In the genomic region with DNA sequence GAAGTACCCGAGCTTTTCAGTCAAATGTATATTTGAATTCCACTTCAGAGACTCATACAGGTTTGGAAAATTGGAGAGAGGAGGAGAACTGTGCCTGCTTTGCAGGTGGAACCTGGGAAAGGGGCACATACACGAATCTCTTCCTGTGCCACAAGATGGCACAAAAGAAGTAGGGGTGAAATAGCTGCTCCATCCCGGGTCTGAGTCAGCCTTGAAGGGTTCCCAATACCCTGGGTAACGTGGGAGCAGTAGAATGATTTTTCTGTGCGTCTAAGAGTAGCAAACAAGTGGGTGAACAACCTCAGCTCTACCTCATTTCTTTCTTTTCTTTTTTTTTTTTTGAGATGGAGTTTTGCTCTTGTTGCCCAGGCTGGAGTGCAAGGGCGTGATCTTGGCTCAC, we compare ENCODE assay signal across 28 cellular contexts.
"Had no signal": no experiment of that assay in that cellular context is flagged by ENCODE, and none has a peak within 500 bp of the region (broad histone marks: within the 10 kb centered on the region; RNA-seq: fewer than 3 reads in every experiment).

No MANE protein-coding gene starts in this region.

- H3K4me2 ChIP-seq: hepatocyte, neural progenitor cell, smooth muscle cell had no signal

- H3K36me3 Mint-ChIP-seq: naive thymus-derived CD4-positive, alpha-beta T cell; neural progenitor cell had no signal

- H3K36me3 ChIP-seq: colonic mucosa, gastrocnemius medialis, heart left ventricle, left lung, neural progenitor cell, right atrium auricular region, suprapubic skin, transverse colon, vagina had no signal

- H3K4me1 Mint-ChIP-seq: naive thymus-derived CD4-positive, alpha-beta T cell; stimulated activated naive CD8-positive, alpha-beta T cell treated with anti-CD3 and anti-CD28 coated beads, Interleukin-15, amount 100 ng/mL, for 72 hours had no signal

- H3K9ac ChIP-seq: neural progenitor cell, parathyroid adenoma had no signal

- H3K4me3 ChIP-seq: colonic mucosa, gastrocnemius medialis, heart left ventricle, hepatocyte, left lung, neural progenitor cell, right atrium auricular region, smooth muscle cell, suprapubic skin, transverse colon, vagina had no signal

- DNase-seq: colonic mucosa; dermis blood vessel endothelial cell; foreskin fibroblast; gastrocnemius medialis; heart left ventricle; left cardiac atrium; left lung; mesendoderm; midbrain; naive thymus-derived CD4-positive, alpha-beta T cell; stimulated activated CD4-positive, alpha-beta T cell treated with anti-CD3 and anti-CD28 coated beads, Interleukin-12 subunit alpha, Interleukin-12 subunit beta, amount 100 ng/mL, for 4 hours; stimulated activated CD4-positive, alpha-beta T cell treated with anti-CD3 and anti-CD28 coated beads, Interleukin-1b, Interleukin-23, amount 100 ng/mL, for 48 hours; stimulated activated CD4-positive, alpha-beta T cell treated with anti-CD3 and anti-CD28 coated beads, Interleukin-4, amount 100 ng/mL, for 1 hour; stimulated activated CD8-positive, alpha-beta memory T cell treated with anti-CD3 and anti-CD28 coated beads, Interleukin-4, amount 100 ng/mL, for 48 hours; stimulated activated naive CD4-positive, alpha-beta T cell; stimulated activated naive CD8-positive, alpha-beta T cell treated with anti-CD3 and anti-CD28 coated beads, Interleukin-15, amount 100 ng/mL, for 72 hours; transverse colon had no signal

- H3K79me2 ChIP-seq: hepatocyte, parathyroid adenoma had no signal

- H3K27ac Mint-ChIP-seq: naive thymus-derived CD4-positive, alpha-beta T cell; neural progenitor cell; progenitor cell of endocrine pancreas; stimulated activated naive CD8-positive, alpha-beta T cell treated with anti-CD3 and anti-CD28 coated beads, Interleukin-15, amount 100 ng/mL, for 72 hours had no signal

- H3K9me3 ChIP-seq: colonic mucosa, gastrocnemius medialis, left lung, right atrium auricular region, suprapubic skin, transverse colon, vagina had no signal

- H3K27me3 Mint-ChIP-seq: progenitor cell of endocrine pancreas; stimulated activated naive CD8-positive, alpha-beta T cell treated with anti-CD3 and anti-CD28 coated beads, Interleukin-15, amount 100 ng/mL, for 72 hours had no signal

- H3K4me3 Mint-ChIP-seq: naive thymus-derived CD4-positive, alpha-beta T cell; nephron; neural progenitor cell; stimulated activated naive CD8-positive, alpha-beta T cell treated with anti-CD3 and anti-CD28 coated beads, Interleukin-15, amount 100 ng/mL, for 72 hours had no signal

- H3K4me1 ChIP-seq: gastrocnemius medialis, left lung, parathyroid adenoma had no signal

- H3K27ac ChIP-seq: colonic mucosa, gastrocnemius medialis, heart left ventricle, left lung, neural progenitor cell, parathyroid adenoma, right atrium auricular region, suprapubic skin, transverse colon, vagina had no signal

- ATAC-seq: esophagus mucosa; heart left ventricle; left cardiac atrium; left lung; naive thymus-derived CD4-positive, alpha-beta T cell; sciatic nerve; stimulated activated naive CD8-positive, alpha-beta T cell treated with anti-CD3 and anti-CD28 coated beads, Interleukin-15, amount 100 ng/mL, for 72 hours had no signal

- H2AFZ ChIP-seq: hepatocyte, neural progenitor cell, parathyroid adenoma had no signal

- H3K27me3 ChIP-seq: colonic mucosa, gastrocnemius medialis, heart left ventricle, hepatocyte, left lung, right atrium auricular region, suprapubic skin, transverse colon, vagina had no signal
